Comparison of ENCODE assay signal across 1 cellular context in the genomic region with DNA sequence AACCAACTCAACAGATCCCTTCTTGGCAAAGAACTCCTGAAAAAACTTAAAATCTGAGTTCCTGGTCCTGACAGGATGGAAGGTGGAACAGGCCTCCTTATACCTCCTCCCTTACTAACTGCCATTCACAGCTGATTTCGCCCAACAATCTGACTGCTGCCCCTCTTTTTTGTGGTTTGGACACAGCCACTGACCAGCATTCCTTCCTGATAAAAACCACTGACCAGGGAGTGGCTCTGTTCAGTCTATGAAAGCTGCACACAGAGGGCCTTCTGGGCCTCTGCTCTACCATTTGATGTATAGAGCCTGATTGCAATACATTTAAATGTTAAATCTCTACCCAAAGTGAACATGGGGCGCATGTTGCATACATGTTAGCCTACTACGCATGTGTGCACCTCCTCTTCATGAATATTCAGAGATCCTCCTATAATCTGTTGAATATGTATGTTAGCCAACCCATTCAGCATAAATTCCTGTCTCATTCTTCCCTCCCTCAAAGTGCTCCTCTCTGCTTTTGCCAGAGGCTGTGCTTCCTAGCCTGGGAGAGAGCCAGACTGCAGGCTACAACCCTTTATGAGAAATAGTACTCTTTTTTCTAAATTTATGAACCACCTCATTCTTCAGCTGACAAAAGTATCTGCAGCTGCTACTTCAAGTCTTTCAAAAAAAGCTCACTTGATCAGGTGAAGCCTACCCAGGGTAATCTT.
TF ChIP-seq lines count a peak whose summit lies in the region.

No MANE protein-coding gene starts in this region.

TF ChIP-seq in GM23338, 12 proteins besides CTCF, POLR2A, EP300 and RAD21:
- TF ChIP-seq, protein P1, sequence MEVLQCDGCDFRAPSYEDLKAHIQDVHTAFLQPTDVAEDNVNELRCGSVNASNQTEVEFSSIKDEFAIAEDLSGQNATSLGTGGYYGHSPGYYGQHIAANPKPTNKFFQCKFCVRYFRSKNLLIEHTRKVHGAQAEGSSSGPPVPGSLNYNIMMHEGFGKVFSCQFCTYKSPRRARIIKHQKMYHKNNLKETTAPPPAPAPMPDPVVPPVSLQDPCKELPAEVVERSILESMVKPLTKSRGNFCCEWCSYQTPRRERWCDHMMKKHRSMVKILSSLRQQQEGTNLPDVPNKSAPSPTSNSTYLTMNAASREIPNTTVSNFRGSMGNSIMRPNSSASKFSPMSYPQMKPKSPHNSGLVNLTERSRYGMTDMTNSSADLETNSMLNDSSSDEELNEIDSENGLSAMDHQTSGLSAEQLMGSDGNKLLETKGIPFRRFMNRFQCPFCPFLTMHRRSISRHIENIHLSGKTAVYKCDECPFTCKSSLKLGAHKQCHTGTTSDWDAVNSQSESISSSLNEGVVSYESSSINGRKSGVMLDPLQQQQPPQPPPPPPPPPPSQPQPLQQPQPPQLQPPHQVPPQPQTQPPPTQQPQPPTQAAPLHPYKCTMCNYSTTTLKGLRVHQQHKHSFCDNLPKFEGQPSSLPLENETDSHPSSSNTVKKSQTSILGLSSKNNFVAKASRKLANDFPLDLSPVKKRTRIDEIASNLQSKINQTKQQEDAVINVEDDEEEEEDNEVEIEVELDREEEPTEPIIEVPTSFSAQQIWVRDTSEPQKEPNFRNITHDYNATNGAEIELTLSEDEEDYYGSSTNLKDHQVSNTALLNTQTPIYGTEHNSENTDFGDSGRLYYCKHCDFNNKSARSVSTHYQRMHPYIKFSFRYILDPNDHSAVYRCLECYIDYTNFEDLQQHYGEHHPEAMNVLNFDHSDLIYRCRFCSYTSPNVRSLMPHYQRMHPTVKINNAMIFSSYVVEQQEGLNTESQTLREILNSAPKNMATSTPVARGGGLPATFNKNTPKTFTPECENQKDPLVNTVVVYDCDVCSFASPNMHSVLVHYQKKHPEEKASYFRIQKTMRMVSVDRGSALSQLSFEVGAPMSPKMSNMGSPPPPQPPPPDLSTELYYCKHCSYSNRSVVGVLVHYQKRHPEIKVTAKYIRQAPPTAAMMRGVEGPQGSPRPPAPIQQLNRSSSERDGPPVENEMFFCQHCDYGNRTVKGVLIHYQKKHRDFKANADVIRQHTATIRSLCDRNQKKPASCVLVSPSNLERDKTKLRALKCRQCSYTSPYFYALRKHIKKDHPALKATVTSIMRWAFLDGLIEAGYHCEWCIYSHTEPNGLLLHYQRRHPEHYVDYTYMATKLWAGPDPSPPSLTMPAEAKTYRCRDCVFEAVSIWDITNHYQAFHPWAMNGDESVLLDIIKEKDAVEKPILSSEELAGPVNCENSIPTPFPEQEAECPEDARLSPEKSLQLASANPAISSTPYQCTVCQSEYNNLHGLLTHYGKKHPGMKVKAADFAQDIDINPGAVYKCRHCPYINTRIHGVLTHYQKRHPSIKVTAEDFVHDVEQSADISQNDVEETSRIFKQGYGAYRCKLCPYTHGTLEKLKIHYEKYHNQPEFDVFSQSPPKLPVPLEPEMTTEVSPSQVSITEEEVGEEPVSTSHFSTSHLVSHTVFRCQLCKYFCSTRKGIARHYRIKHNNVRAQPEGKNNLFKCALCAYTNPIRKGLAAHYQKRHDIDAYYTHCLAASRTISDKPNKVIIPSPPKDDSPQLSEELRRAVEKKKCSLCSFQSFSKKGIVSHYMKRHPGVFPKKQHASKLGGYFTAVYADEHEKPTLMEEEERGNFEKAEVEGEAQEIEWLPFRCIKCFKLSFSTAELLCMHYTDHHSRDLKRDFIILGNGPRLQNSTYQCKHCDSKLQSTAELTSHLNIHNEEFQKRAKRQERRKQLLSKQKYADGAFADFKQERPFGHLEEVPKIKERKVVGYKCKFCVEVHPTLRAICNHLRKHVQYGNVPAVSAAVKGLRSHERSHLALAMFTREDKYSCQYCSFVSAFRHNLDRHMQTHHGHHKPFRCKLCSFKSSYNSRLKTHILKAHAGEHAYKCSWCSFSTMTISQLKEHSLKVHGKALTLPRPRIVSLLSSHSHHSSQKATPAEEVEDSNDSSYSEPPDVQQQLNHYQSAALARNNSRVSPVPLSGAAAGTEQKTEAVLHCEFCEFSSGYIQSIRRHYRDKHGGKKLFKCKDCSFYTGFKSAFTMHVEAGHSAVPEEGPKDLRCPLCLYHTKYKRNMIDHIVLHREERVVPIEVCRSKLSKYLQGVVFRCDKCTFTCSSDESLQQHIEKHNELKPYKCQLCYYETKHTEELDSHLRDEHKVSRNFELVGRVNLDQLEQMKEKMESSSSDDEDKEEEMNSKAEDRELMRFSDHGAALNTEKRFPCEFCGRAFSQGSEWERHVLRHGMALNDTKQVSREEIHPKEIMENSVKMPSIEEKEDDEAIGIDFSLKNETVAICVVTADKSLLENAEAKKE (CRISPR knock-in tag; IDR thresholded peaks at IDR 0.05): no peak
- TF ChIP-seq JUNB (IDR thresholded peaks at IDR 0.05; ENCODE audit: unreplicated experiment) (no peak), STAT1 (IDR thresholded peaks at IDR 0.05; ENCODE audit: unreplicated experiment) (no peak), NANOG (IDR thresholded peaks at IDR 0.05; ENCODE audit: borderline replicate concordance) (no peak), ZNF331 (CRISPR knock-in tag; IDR thresholded peaks at IDR 0.05; ENCODE audit: low read depth) (no peak), EZH2phosphoT487 (IDR thresholded peaks at IDR 0.05; ENCODE audit: unreplicated experiment) (no peak)
- TF ChIP-seq, protein P2, sequence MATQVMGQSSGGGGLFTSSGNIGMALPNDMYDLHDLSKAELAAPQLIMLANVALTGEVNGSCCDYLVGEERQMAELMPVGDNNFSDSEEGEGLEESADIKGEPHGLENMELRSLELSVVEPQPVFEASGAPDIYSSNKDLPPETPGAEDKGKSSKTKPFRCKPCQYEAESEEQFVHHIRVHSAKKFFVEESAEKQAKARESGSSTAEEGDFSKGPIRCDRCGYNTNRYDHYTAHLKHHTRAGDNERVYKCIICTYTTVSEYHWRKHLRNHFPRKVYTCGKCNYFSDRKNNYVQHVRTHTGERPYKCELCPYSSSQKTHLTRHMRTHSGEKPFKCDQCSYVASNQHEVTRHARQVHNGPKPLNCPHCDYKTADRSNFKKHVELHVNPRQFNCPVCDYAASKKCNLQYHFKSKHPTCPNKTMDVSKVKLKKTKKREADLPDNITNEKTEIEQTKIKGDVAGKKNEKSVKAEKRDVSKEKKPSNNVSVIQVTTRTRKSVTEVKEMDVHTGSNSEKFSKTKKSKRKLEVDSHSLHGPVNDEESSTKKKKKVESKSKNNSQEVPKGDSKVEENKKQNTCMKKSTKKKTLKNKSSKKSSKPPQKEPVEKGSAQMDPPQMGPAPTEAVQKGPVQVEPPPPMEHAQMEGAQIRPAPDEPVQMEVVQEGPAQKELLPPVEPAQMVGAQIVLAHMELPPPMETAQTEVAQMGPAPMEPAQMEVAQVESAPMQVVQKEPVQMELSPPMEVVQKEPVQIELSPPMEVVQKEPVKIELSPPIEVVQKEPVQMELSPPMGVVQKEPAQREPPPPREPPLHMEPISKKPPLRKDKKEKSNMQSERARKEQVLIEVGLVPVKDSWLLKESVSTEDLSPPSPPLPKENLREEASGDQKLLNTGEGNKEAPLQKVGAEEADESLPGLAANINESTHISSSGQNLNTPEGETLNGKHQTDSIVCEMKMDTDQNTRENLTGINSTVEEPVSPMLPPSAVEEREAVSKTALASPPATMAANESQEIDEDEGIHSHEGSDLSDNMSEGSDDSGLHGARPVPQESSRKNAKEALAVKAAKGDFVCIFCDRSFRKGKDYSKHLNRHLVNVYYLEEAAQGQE (IDR thresholded peaks at IDR 0.05; ENCODE audit: unreplicated experiment): no peak
- TF ChIP-seq, protein P3, sequence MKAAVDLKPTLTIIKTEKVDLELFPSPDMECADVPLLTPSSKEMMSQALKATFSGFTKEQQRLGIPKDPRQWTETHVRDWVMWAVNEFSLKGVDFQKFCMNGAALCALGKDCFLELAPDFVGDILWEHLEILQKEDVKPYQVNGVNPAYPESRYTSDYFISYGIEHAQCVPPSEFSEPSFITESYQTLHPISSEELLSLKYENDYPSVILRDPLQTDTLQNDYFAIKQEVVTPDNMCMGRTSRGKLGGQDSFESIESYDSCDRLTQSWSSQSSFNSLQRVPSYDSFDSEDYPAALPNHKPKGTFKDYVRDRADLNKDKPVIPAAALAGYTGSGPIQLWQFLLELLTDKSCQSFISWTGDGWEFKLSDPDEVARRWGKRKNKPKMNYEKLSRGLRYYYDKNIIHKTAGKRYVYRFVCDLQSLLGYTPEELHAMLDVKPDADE (IDR thresholded peaks at IDR 0.05): no peak
